7 cellular contexts compared by ENCODE assay signal in the genomic region with DNA sequence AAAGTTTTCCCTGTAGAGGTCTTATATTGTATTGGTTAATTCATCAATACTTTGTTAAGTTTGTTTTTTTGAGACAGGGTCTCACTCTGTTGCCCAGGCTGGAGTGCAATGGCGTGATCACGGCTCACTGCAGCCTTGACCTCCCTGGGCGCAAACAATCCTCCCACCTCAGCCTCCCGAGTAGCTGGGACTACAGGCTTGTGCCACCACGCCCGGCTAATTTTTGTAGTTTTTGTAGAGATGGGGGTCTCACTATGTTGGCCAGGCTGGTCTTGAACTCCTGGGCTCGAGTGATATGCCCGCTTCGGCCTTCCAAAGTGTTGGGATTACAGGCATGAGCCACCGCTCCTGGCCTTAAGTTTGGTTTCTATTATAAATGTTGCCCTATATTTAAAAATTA. TPM values are rescaled to one million over a fixed set of nuclear protein-coding genes. Genes with fewer than 3 reads are reported as not detected.
A peak's percentile ranks its signal among the peaks of the same experiment; 100 is the strongest.
DNase-seq lines count a peak whose midpoint lies in the region; ATAC-seq and TF ChIP-seq lines count a peak whose summit lies in the region.
"Not testable (repeated sequence)": the region's sequence is repeated elsewhere in the genome, so short reads cannot be mapped to it uniquely, and the experiment has no call there.

No MANE protein-coding gene starts in this region.

- not testable (repeated sequence) for H3K4me3 ChIP-seq in Caco-2 (ENCODE audit: low read depth, low read length); esophagus squamous epithelium; hepatocyte; lower lobe of right lung

- not testable (repeated sequence) for H3K9me3 ChIP-seq in Caco-2; esophagus squamous epithelium; hepatocyte (ENCODE audit: low read depth); lower lobe of right lung

- WGBS in esophagus squamous epithelium, 2 donors: 85 to 89% methylated on average over 9 to 10 of the region's 10 CpGs
- 94% methylated on average over 10 of the region's 10 CpGs for WGBS in hepatocyte (ENCODE audit: low lambda C conversion rate, missing lambda C conversion rate)

- peak overlapping the region in 3 of 4 donors; percentile 91 to 95 (median 92) for H3K27ac ChIP-seq in esophagus squamous epithelium
- peak overlapping the region; percentile 57 for H3K27ac ChIP-seq in hepatocyte
- peak overlapping the region; percentile 41 for H3K27ac ChIP-seq in lower lobe of right lung

- not testable (repeated sequence) for TF ChIP-seq POLR2A in esophagus squamous epithelium (IDR thresholded peaks at IDR 0.05)

- DNase-seq in Caco-2; WTC11 (ENCODE audit: low spot score); esophagus squamous epithelium (lab: John Stamatoyannopoulos, UW); hepatocyte (ENCODE audit: low spot score); type B pancreatic cell (ENCODE audit: extremely low spot score, unreplicated experiment): not testable (repeated sequence)
- DNase-seq in lower lobe of right lung: peak; percentile 16

- H3K9me3 Mint-ChIP-seq in Caco-2 (ENCODE audit: unreplicated experiment); IgD-negative memory B cell; WTC11; type B pancreatic cell: not testable (repeated sequence)

- not testable (repeated sequence) for TF ChIP-seq CTCF in Caco-2 (IDR thresholded peaks at IDR 0.05; ENCODE audit: insufficient read depth in 1 of 2, low read depth in 1 of 2, low read length in 1 of 2, severe bottlenecking in 1 of 2, unreplicated experiment in 1 of 2); WTC11 (IDR thresholded peaks at IDR 0.05); esophagus squamous epithelium (IDR thresholded peaks at IDR 0.05); hepatocyte (IDR thresholded peaks at IDR 0.05; ENCODE audit: poor library complexity); lower lobe of right lung (IDR thresholded peaks at IDR 0.05); type B pancreatic cell (conservative IDR thresholded peaks at IDR 0.05)

- H3K4me2 ChIP-seq in hepatocyte: not testable (repeated sequence)

- not testable (repeated sequence) for H3K27me3 Mint-ChIP-seq in Caco-2 (ENCODE audit: insufficient read depth, unreplicated experiment); IgD-negative memory B cell
- H3K27me3 Mint-ChIP-seq in WTC11 (ENCODE audit: low read depth) (peaks cover 50% of the 10 kb centered on the region), type B pancreatic cell (peaks cover 29% of the 10 kb centered on the region)

- peaks cover 39% of the 10 kb centered on the region for H3K36me3 Mint-ChIP-seq in Caco-2 (ENCODE audit: insufficient read depth, unreplicated experiment)
- not testable (repeated sequence) for H3K36me3 Mint-ChIP-seq in IgD-negative memory B cell, WTC11, type B pancreatic cell

- POLR2A ChIA-PET in Caco-2 (lab: Charles Lee); WTC11 (lab: Charles Lee): not testable (repeated sequence)

- CTCF ChIA-PET in Caco-2 (lab: Charles Lee): interaction anchor here (1.7 kb wide), 1 partner anchor 232 kb away, joined by 5 read pairs; no protein-coding TSS in a partner anchor
- CTCF ChIA-PET in WTC11 (lab: Charles Lee): not testable (repeated sequence)

- H3K4me1 ChIP-seq in Caco-2: peaks cover 28% of the 10 kb centered on the region
- peaks cover 34 to 69% (median 45%) of the 10 kb centered on the region in 3 donors for H3K4me1 ChIP-seq in esophagus squamous epithelium
- peaks cover 35% of the 10 kb centered on the region for H3K4me1 ChIP-seq in hepatocyte (ENCODE audit: insufficient read depth)
- peaks cover 44% of the 10 kb centered on the region for H3K4me1 ChIP-seq in lower lobe of right lung

- peak overlapping the region; percentile 79 for H3K4me3 Mint-ChIP-seq in Caco-2 (ENCODE audit: unreplicated experiment)
- peak overlapping the region in 1 of 4 donors; percentile 73 for H3K4me3 Mint-ChIP-seq in IgD-negative memory B cell
- H3K4me3 Mint-ChIP-seq in WTC11, type B pancreatic cell: not testable (repeated sequence)

- intact Hi-C loops in Caco-2 (cut with micrococcal nuclease; ENCODE audit: unreplicated experiment) (loop anchor here (10.0 kb wide), 1 partner anchor 402 kb away; no protein-coding TSS in a partner anchor), esophagus squamous epithelium (cut with DNase I) (loop anchor here (10.0 kb wide), 1 partner anchor 232 kb away; no protein-coding TSS in a partner anchor)
- intact Hi-C loops in lower lobe of right lung (cut with DNase I): not testable (repeated sequence)

- not testable (repeated sequence) for BruUV-seq in Caco-2 (replicated peaks; lab: Mats Ljungman, UMichigan)

- not testable (repeated sequence) for H3K4me1 Mint-ChIP-seq in Caco-2 (ENCODE audit: low read depth, unreplicated experiment); IgD-negative memory B cell; type B pancreatic cell (ENCODE audit: unreplicated experiment)
- peaks cover 11% of the 10 kb centered on the region for H3K4me1 Mint-ChIP-seq in WTC11

- H3K9me2 ChIP-seq in hepatocyte (replicated peaks; ENCODE audit: insufficient read depth): not testable (repeated sequence)

- not testable (repeated sequence) for ATAC-seq in WTC11, lower lobe of right lung

- not testable (repeated sequence) for H2AFZ ChIP-seq in hepatocyte

- H3K27me3 ChIP-seq in Caco-2 (replicated peaks; ENCODE audit: control insufficient read depth, insufficient read depth, low read length): not testable (repeated sequence)
- H3K27me3 ChIP-seq in esophagus squamous epithelium (peaks cover 0 to 85% (median 12%) of the 10 kb centered on the region in 4 donors), hepatocyte (peaks cover 41% of the 10 kb centered on the region), lower lobe of right lung (ENCODE audit: low read depth) (peaks cover 73% of the 10 kb centered on the region)

- peak overlapping the region; percentile 11 for H3K27ac Mint-ChIP-seq in Caco-2 (ENCODE audit: unreplicated experiment)
- peak overlapping the region in 2 of 3 donors; percentile 19 to 88 for H3K27ac Mint-ChIP-seq in IgD-negative memory B cell
- H3K27ac Mint-ChIP-seq in WTC11: not testable (repeated sequence)
- H3K27ac Mint-ChIP-seq in type B pancreatic cell: peak overlapping the region; percentile 96

- not testable (repeated sequence) for H3K36me3 ChIP-seq in Caco-2 (ENCODE audit: control insufficient read depth, insufficient read depth, low read length); hepatocyte (replicated peaks; ENCODE audit: insufficient read depth, low read depth); lower lobe of right lung
- peaks cover 0 to 13% (median 0%) of the 10 kb centered on the region in 3 donors for H3K36me3 ChIP-seq in esophagus squamous epithelium

- not testable (repeated sequence) for H3K79me2 ChIP-seq in hepatocyte

- peaks cover 18% of the 10 kb centered on the region for H4K20me1 ChIP-seq in hepatocyte (ENCODE audit: insufficient read depth, poor library complexity, severe bottlenecking)

TF ChIP-seq in WTC11, 78 proteins besides CTCF, POLR2A, EP300 and RAD21:
- peak; percentile 93 for TF ChIP-seq ZNF121 (CRISPR knock-in tag; IDR thresholded peaks at IDR 0.05)
- TF ChIP-seq GTF2I (CRISPR knock-in tag; conservative IDR thresholded peaks at IDR 0.05): peak; percentile 62; the same call in 1 of the 2 replicates

RNA-seq across cellular contexts. Expression of gene AMN, which starts 4.4 kb away (rescaled TPM):
- total RNA-seq in Caco-2 (2022): 70.7 TPM in 2 replicates
- 15.0 TPM for polyA plus RNA-seq in IgD-negative memory B cell
- total RNA-seq in WTC11 (2021): 2.4 to 3.0 TPM (median 2.8 TPM) in 3 replicates
- 10 to 100 TPM in 3 of 4 donors, 1 to 10 TPM in 1; 7.6 to 24.0 (median 19.7) TPM for total RNA-seq in esophagus squamous epithelium
- total RNA-seq in hepatocyte: 157 and 169 TPM in 2 replicates
- 217 and 247 TPM in 2 replicates for polyA plus RNA-seq in hepatocyte
- total RNA-seq in lower lobe of right lung: 13.7 TPM
- 18.3 and 51.7 TPM in 2 replicates for total RNA-seq in type B pancreatic cell (ENCODE audit: low replicate concordance)

Comparison
In these comparisons a context has a peak if more than half of its experiments do, and no peak if none do; other contexts are left out.
1. H3K27ac ChIP-seq: peak in every context shown above with its lines; median percentile 92 in esophagus squamous epithelium; 57 in hepatocyte; 41 in lower lobe of right lung.